ENCODE assay signal across 9 cellular contexts in genomic region chr12:4275869-4276253, GRCh38. TPM values are rescaled to one million over a fixed set of nuclear protein-coding genes. Genes with fewer than 3 reads are reported as not detected.
DNase-seq lines count a peak whose midpoint lies in the region; ATAC-seq and TF ChIP-seq lines count a peak whose summit lies in the region.
"Had no signal": no experiment of that assay in that cellular context is flagged by ENCODE, and none has a peak within 500 bp of the region (broad histone marks: within the 10 kb centered on the region; RNA-seq: fewer than 3 reads in every experiment).

No MANE protein-coding gene starts in this region.

- H2AFZ ChIP-seq in trophoblast cell (ENCODE audit: insufficient read depth, low read length, poor library complexity): no peak overlapping the region

- H3K4me3 ChIP-seq in fibroblast of mammary gland (ENCODE audit: control insufficient read depth, low read depth, low read length): peak overlapping the region; percentile 66
- H3K4me3 ChIP-seq in trophoblast cell (ENCODE audit: low read depth, low read length): peak overlapping the region; percentile 71

- H3K9ac ChIP-seq in ES-I3 (ENCODE audit: low read depth, low read length) (peak overlapping the region; percentile 98), trophoblast cell (ENCODE audit: low read length) (peak overlapping the region; percentile 58)

- no peak for TF ChIP-seq CTCF in fibroblast of mammary gland (conservative IDR thresholded peaks at IDR 0.05; ENCODE audit: control insufficient read depth, insufficient read depth, low read depth, low read length)

- POLR2A ChIA-PET in T-cell (lab: Charles Lee): interaction anchor here in 1 of 2 donors (0.6 kb wide), 2 partner anchors 28 to 131 kb away, joined by 3 read pairs; no protein-coding TSS in a partner anchor

- H3K27me3 ChIP-seq in trophoblast cell (ENCODE audit: insufficient read depth, low read length): peaks cover 10% of the 10 kb centered on the region
- H3K27me3 ChIP-seq: neutrophil had no signal

- H3K4me2 ChIP-seq in trophoblast cell (ENCODE audit: low read length): peak overlapping the region; percentile 94

- H4K8ac ChIP-seq in trophoblast cell (ENCODE audit: low read depth, low read length): no peak overlapping the region

- peak overlapping the region; percentile 90 to 97 for H3K27ac Mint-ChIP-seq in T-cell

- H2BK120ac ChIP-seq in trophoblast cell (ENCODE audit: insufficient read depth, low read length, poor library complexity): no peak overlapping the region

- no peaks in the 10 kb centered on the region for H3K27me3 Mint-ChIP-seq in T-cell

- H3K18ac ChIP-seq in trophoblast cell (ENCODE audit: low read length): peak overlapping the region; percentile 49

- peaks cover 38% of the 10 kb centered on the region for H3K79me1 ChIP-seq in trophoblast cell (ENCODE audit: low read length)

- H4K91ac ChIP-seq in trophoblast cell (ENCODE audit: low read depth, low read length): no peak overlapping the region

- CTCF ChIA-PET in T-cell (lab: Charles Lee): interaction anchor here (0.7 to 4.9 kb wide), 29 partner anchors 8 to 402 kb away, joined by 3 to 136 read pairs (median 8); partner anchors contain the start of gene PARP11 (in 1 of the 2)

- H2AK5ac ChIP-seq in trophoblast cell (ENCODE audit: low read length): no peak overlapping the region

- peaks cover 37% of the 10 kb centered on the region for H3K36me3 Mint-ChIP-seq in T-cell

- H2BK5ac ChIP-seq in trophoblast cell (ENCODE audit: low read depth, low read length, poor library complexity): peak overlapping the region; percentile 43

- no peak overlapping the region for H3K14ac ChIP-seq in trophoblast cell (ENCODE audit: low read length)

- DNase-seq in T-cell (no peak), fibroblast of mammary gland (ENCODE audit: low read depth) (no peak), trophoblast cell (no peak), hypothalamus (lab: John Stamatoyannopoulos, UW) (no peak)

- no peak overlapping the region for H2BK12ac ChIP-seq in trophoblast cell (ENCODE audit: low read length)

- peaks cover 15% of the 10 kb centered on the region for H3K79me2 ChIP-seq in trophoblast cell (ENCODE audit: control insufficient read depth, insufficient read depth, low read length, poor library complexity)

- no peak overlapping the region for H4K12ac ChIP-seq in trophoblast cell (ENCODE audit: low read depth, low read length)

- H3K27ac ChIP-seq in trophoblast cell (ENCODE audit: low read depth, low read length): no peak overlapping the region
- H3K27ac ChIP-seq: neutrophil had no signal

- no peaks in the 10 kb centered on the region for H3K9me3 ChIP-seq in ES-I3 (ENCODE audit: control insufficient read depth, insufficient read depth, low read length)
- H3K9me3 ChIP-seq in trophoblast cell (ENCODE audit: insufficient read depth, low read depth, low read length): no peaks in the 10 kb centered on the region
- H3K9me3 ChIP-seq: neutrophil had no signal

- H3K4me1 ChIP-seq in ES-I3 (ENCODE audit: insufficient read depth, low read length) (peaks cover 15% of the 10 kb centered on the region), trophoblast cell (ENCODE audit: control insufficient read depth in 1 of 2, insufficient read depth in 2 of 2, low read length in 2 of 2) (peaks cover 19 to 40% of the 10 kb centered on the region in 2 experiments)

- WGBS in trophoblast cell (ENCODE audit: extremely low coverage, insufficient coverage, insufficient read length): no CpG with 5 or more reads among the region's 12 CpGs

- peak overlapping the region; percentile 92 to 98 (median 96) for H3K4me3 Mint-ChIP-seq in T-cell

- H3K4me1 Mint-ChIP-seq in T-cell: peaks cover 54 to 64% (median 59%) of the 10 kb centered on the region in 3 donors

- no peak for ATAC-seq in T-cell (replicated peaks in 1 of 4)
- no peak for ATAC-seq in HG03097 (IDR thresholded peaks at IDR 0.05; ENCODE audit: low FRiP score, unreplicated experiment)
- ATAC-seq in GM21515 (IDR thresholded peaks at IDR 0.05; ENCODE audit: unreplicated experiment): no peak
- no peak for ATAC-seq in HG02678 (IDR thresholded peaks at IDR 0.05; ENCODE audit: unreplicated experiment)

- no peak overlapping the region for H3K23ac ChIP-seq in trophoblast cell (ENCODE audit: low read length)

- H3K36me3 ChIP-seq in ES-I3 (ENCODE audit: insufficient read depth, low read length) (peaks cover 43% of the 10 kb centered on the region), trophoblast cell (ENCODE audit: control insufficient read depth in 1 of 2, insufficient read depth in 2 of 2, low read length in 2 of 2) (peaks cover 24 to 39% of the 10 kb centered on the region in 2 experiments)

- H3K9me3 Mint-ChIP-seq in T-cell: no peaks in the 10 kb centered on the region

- H3K4ac ChIP-seq in trophoblast cell (ENCODE audit: low read depth, low read length): peak overlapping the region; percentile 66

RNA-seq across cellular contexts. Expression of gene CCND2, which starts 2.3 kb away (rescaled TPM):
- 100 to 1,000 TPM; 148 to 218 (median 172) TPM for total RNA-seq in T-cell
- 133 TPM in 2 replicates for polyA plus RNA-seq in trophoblast cell (2013)

RNA-seq across cellular contexts. Expression of gene TIGAR, which starts 45.2 kb away (rescaled TPM):
- 10 to 100 TPM in 1 of 5 donors, 1 to 10 TPM in 4; 6.7 to 11.4 (median 7.5) TPM for total RNA-seq in T-cell
- 22.8 and 24.9 TPM in 2 replicates for polyA plus RNA-seq in trophoblast cell (2013)
